Comparison of ENCODE assay signal across 10 cellular contexts in the genomic region with DNA sequence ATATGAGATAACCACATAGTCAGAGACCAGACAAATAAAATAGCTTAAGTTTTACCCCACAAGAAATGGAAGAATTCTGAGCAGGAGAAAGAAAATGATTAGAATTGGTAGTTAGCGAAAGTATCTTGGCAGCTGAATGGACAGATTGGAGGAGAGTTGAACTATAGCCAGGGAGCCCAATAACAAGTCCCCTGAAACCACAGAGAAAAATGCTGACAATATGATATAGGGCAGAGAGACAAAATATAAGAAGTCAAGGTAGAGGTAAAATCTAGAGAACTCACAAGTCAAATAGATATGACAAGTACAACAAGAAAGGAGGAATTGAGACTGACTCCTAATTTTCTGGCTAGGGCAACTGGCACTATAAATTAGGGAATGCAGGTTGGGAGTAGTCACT.
DNase-seq lines count a peak whose midpoint lies in the region; ATAC-seq and TF ChIP-seq lines count a peak whose summit lies in the region.
"Had no signal": no experiment of that assay in that cellular context is flagged by ENCODE, and none has a peak within 500 bp of the region (broad histone marks: within the 10 kb centered on the region; RNA-seq: fewer than 3 reads in every experiment).

No MANE protein-coding gene starts in this region.

- H4K91ac ChIP-seq in IMR-90 (ENCODE audit: insufficient read depth, low read depth, low read length) = peak overlapping the region; percentile 91

- peak overlapping the region; percentile 89; the same call in 2 of the 3 replicates for H2BK15ac ChIP-seq in IMR-90 (ENCODE audit: low read depth, low read length)

- dilution Hi-C loops in IMR-90 (cut with HindIII; ENCODE audit: low sequenced_read_pairs, unreplicated experiment) = no loop called here

- DNase-seq in IMR-90 = no peak
- DNase-seq in breast epithelium (ENCODE audit: low spot score in 2 of 2) = no peak
- no peak for DNase-seq in testis
- no peak for DNase-seq in kidney tubule cell (ENCODE audit: low spot score)
- DNase-seq in NCI-H187 (lab: John Stamatoyannopoulos, UW) = no peak
- DNase-seq in NCI-H2029 treated with DMSO at 0.1 percent for 48 hours (lab: John Stamatoyannopoulos, UW) = no peak
- DNase-seq: activated naive CD8-positive, alpha-beta T cell treated with anti-CD3 and anti-CD28 coated beads for 36 hours had no signal

- CTCF ChIA-PET in IMR-90 (lab: Yijun Ruan, JAX) = no interaction called here

- peak overlapping the region; percentile 62 to 90 for H4K8ac ChIP-seq in IMR-90 (ENCODE audit: low read depth in 2 of 2, low read length in 2 of 2)

- H3K27me3 ChIP-seq in IMR-90 (ENCODE audit: control insufficient read depth, insufficient read depth, low read length) (no peaks in the 10 kb centered on the region), breast epithelium (no peaks in the 10 kb centered on the region), muscle layer of duodenum (ENCODE audit: low read depth, low read length) (no peaks in the 10 kb centered on the region), testis (no peaks in the 10 kb centered on the region)

- H2BK5ac ChIP-seq in IMR-90 (ENCODE audit: low read depth, low read length, poor library complexity, severe bottlenecking) = peak overlapping the region; percentile 97

- WGBS in IMR-90 (ENCODE audit: extremely low coverage in 2 of 2, insufficient read length in 1 of 2), 2 experiments = no CpG with 5 or more reads among the region's 1 CpG
- 42 to 50% methylated on average over 1 of the region's 1 CpG for WGBS in testis, 2 donors

- peak overlapping the region; percentile 93 for H3K14ac ChIP-seq in IMR-90 (replicated peaks; ENCODE audit: low read depth, low read length)

- H2BK120ac ChIP-seq in IMR-90 (ENCODE audit: low read depth, low read length) = peak overlapping the region; percentile 95

- H3K79me1 ChIP-seq in IMR-90 (ENCODE audit: low read depth in 1 of 2, low read length in 2 of 2) = peaks cover 31 to 87% of the 10 kb centered on the region in 2 experiments

- peaks cover 30% of the 10 kb centered on the region for H3K9me1 ChIP-seq in IMR-90 (ENCODE audit: insufficient read depth, low read length)

- intact Hi-C loops in IMR-90 (cut with micrococcal nuclease) (loop anchor here (5.0 kb wide), 1 partner anchor 74 kb away; no protein-coding TSS in a partner anchor), breast epithelium (cut with DNase I; ENCODE audit: low total_unique reads) (no loop called here), testis (cut with DNase I; ENCODE audit: low total_unique reads) (no loop called here)

- H3K27ac ChIP-seq in IMR-90 (ENCODE audit: insufficient read depth, low read length) = peak overlapping the region; percentile 97
- H3K27ac ChIP-seq in breast epithelium = peak overlapping the region; percentile 84 to 87
- peak overlapping the region; percentile 73 for H3K27ac ChIP-seq in muscle layer of duodenum (ENCODE audit: low read length)
- peak overlapping the region; percentile 66 to 91 for H3K27ac ChIP-seq in testis
- H3K27ac ChIP-seq: C4-2B had no signal

- peak overlapping the region; percentile 76; the same call in 1 of the 2 replicates for H3K9ac ChIP-seq in IMR-90 (ENCODE audit: low read depth, low read length)

- no peaks in the 10 kb centered on the region for H4K20me1 ChIP-seq in IMR-90 (ENCODE audit: insufficient read depth, low read length)

- H2AK9ac ChIP-seq in IMR-90 (replicated peaks; ENCODE audit: low read depth, low read length, poor library complexity) = no peak overlapping the region

- peak overlapping the region; percentile 97 for H3K4ac ChIP-seq in IMR-90 (ENCODE audit: low read depth, low read length)

- H2AK5ac ChIP-seq in IMR-90 (ENCODE audit: low read depth, low read length) = peak overlapping the region; percentile 95

- BruUV-seq in IMR-90 (replicated peaks; lab: Mats Ljungman, UMichigan) = no TSS peak

- POLR2A ChIA-PET in IMR-90 (lab: Charles Lee; ENCODE audit: unreplicated experiment) = no interaction called here

- no peak for TF ChIP-seq RAD21 in IMR-90 (IDR thresholded peaks at IDR 0.05; ENCODE audit: low read length)

- H3K36me3 ChIP-seq in IMR-90 (ENCODE audit: control insufficient read depth, insufficient read depth, low read length) = no peaks in the 10 kb centered on the region
- no peaks in the 10 kb centered on the region for H3K36me3 ChIP-seq in breast epithelium
- no peaks in the 10 kb centered on the region for H3K36me3 ChIP-seq in muscle layer of duodenum (ENCODE audit: control insufficient read depth in 1 of 2, insufficient read depth in 2 of 2, low read length in 2 of 2)
- no peaks in the 10 kb centered on the region for H3K36me3 ChIP-seq in testis (ENCODE audit: low read depth, missing control alignments)

- H3K23ac ChIP-seq in IMR-90 (ENCODE audit: low read depth, low read length) = peak overlapping the region; percentile 99

- H4K5ac ChIP-seq in IMR-90 (ENCODE audit: low read depth, low read length) = peak overlapping the region; percentile 81; the same call in 1 of the 2 replicates

- TF ChIP-seq POLR2A in IMR-90 (IDR thresholded peaks at IDR 0.05; ENCODE audit: low read depth, low read length) (no peak), breast epithelium (IDR thresholded peaks at IDR 0.05) (no peak), testis (IDR thresholded peaks at IDR 0.05) (no peak)

- in situ Hi-C loops in IMR-90 (cut with MboI; ENCODE audit: low sequenced_read_pairs) = no loop called here

- H2BK20ac ChIP-seq in IMR-90 (ENCODE audit: low read depth, low read length) = peak overlapping the region; percentile 55

- H2AFZ ChIP-seq in IMR-90 (replicated peaks; ENCODE audit: low read length, poor library complexity) = no peak overlapping the region

- ATAC-seq in IMR-90 (ENCODE audit: low read depth) (no peak), GM21786 (IDR thresholded peaks at IDR 0.05; ENCODE audit: unreplicated experiment) (no peak)

- H3K4me3 ChIP-seq in IMR-90 (ENCODE audit: insufficient read depth, low read depth, low read length) (no peak overlapping the region), breast epithelium (no peak overlapping the region), muscle layer of duodenum (ENCODE audit: low read depth in 1 of 2, low read length in 2 of 2) (no peak overlapping the region), testis (no peak overlapping the region)

- peak overlapping the region; percentile 70; the same call in 1 of the 2 replicates for H3K56ac ChIP-seq in IMR-90 (ENCODE audit: extremely low read depth, insufficient read depth, low read length)

- no peaks in the 10 kb centered on the region for H3K9me3 ChIP-seq in IMR-90 (ENCODE audit: control insufficient read depth, insufficient read depth, low read length)
- no peaks in the 10 kb centered on the region for H3K9me3 ChIP-seq in breast epithelium
- no peaks in the 10 kb centered on the region for H3K9me3 ChIP-seq in muscle layer of duodenum (ENCODE audit: control insufficient read depth in 1 of 2, low read length in 2 of 2)
- no peaks in the 10 kb centered on the region for H3K9me3 ChIP-seq in testis

- TF ChIP-seq CTCF in IMR-90 (conservative IDR thresholded peaks at IDR 0.05; ENCODE audit: low read depth, low read length) (no peak), breast epithelium (IDR thresholded peaks at IDR 0.05) (no peak), testis (IDR thresholded peaks at IDR 0.05) (no peak)

- H3K18ac ChIP-seq in IMR-90 (ENCODE audit: low read depth, low read length) = peak overlapping the region; percentile 94; the same call in 1 of the 2 replicates

- H3K4me1 ChIP-seq in IMR-90 (ENCODE audit: control insufficient read depth, insufficient read depth, low read length) (peaks cover 32% of the 10 kb centered on the region), breast epithelium (peaks cover 6 to 17% of the 10 kb centered on the region in 2 donors), muscle layer of duodenum (ENCODE audit: control insufficient read depth in 1 of 2, insufficient read depth in 2 of 2, low read length in 2 of 2) (peaks cover 20 to 37% of the 10 kb centered on the region in 2 donors), testis (peaks cover 33% of the 10 kb centered on the region)

- peak overlapping the region; percentile 46; the same call in 1 of the 2 replicates for H3K4me2 ChIP-seq in IMR-90 (ENCODE audit: low read depth, low read length)

TF ChIP-seq in IMR-90, 13 proteins besides CTCF, POLR2A, EP300 and RAD21:
- TF ChIP-seq MAFK (IDR thresholded peaks at IDR 0.05; ENCODE audit: low read depth, low read length) (0 out of 2 replicates have a peak, but pooled peaks have one; percentile 7), MAZ (IDR thresholded peaks at IDR 0.05; ENCODE audit: borderline replicate concordance, low read depth, low read length) (no peak), BHLHE40 (IDR thresholded peaks at IDR 0.05; ENCODE audit: low read depth, low read length) (no peak), SMC3 (IDR thresholded peaks at IDR 0.05; ENCODE audit: low read depth, low read length) (no peak)
